ENCODE assay signal across 8 cellular contexts in the genomic region with DNA sequence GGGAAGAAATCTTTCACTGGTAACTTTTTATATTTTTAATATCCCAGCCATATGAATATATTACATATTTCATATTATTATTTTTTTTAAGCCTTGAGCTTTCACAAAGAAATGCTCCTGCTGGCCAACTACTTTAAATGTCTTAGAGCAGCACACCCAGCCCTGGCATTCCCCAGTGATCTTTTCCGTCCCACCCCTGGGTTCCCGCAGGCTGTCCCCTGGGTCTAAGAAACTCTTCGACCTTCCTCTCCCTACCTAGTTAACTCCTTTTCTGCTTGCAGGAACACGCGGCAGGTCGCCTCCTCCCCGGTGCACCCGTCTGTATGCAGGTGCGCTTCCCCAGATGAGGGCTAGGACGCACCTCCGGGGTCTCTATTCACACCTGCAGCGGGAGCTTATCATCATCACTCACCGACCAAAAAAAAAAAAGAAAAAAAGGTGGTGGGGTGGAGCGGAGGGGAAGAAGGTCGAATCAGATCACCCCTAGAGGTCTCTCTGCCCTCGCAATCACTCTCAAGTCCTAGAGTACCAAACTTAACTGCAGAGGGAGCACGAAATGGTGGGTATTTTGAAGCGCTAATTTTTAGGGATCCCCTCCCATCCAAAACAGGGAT.
DNase-seq lines count a peak whose midpoint lies in the region; ATAC-seq and TF ChIP-seq lines count a peak whose summit lies in the region.

No MANE protein-coding gene starts in this region.

- H3K4me3 ChIP-seq in fibroblast of pulmonary artery (replicated peaks; ENCODE audit: low read depth, low read length) (peak overlapping the region; percentile 79), neutrophil (ENCODE audit: low read depth in 1 of 2, low read length in 1 of 2) (peak overlapping the region; percentile 67 to 87)

- no peaks in the 10 kb centered on the region for H3K27me3 ChIP-seq in neutrophil

- H3K27ac ChIP-seq in C4-2B: peak overlapping the region; percentile 97
- H3K27ac ChIP-seq in neutrophil: peak overlapping the region; percentile 84

- peak; percentile 53 for TF ChIP-seq CTCF in C4-2B (conservative IDR thresholded peaks at IDR 0.05)
- TF ChIP-seq CTCF in fibroblast of pulmonary artery (IDR thresholded peaks at IDR 0.05; ENCODE audit: low read length, missing control alignments): no peak
- TF ChIP-seq CTCF in neutrophil (IDR thresholded peaks at IDR 0.05): no peak

- H3K36me3 ChIP-seq in neutrophil: peaks cover 9% of the 10 kb centered on the region

- ATAC-seq in GM18858 (IDR thresholded peaks at IDR 0.05; ENCODE audit: unreplicated experiment) (peak; percentile 38), HG03039 (IDR thresholded peaks at IDR 0.05; ENCODE audit: unreplicated experiment) (peak; percentile 24)

- DNase-seq in NCI-H345 (lab: John Stamatoyannopoulos, UW): peak; percentile 48
- peak; percentile 15 to 22 for DNase-seq in activated CD8-positive, alpha-beta memory T cell treated with anti-CD3 and anti-CD28 coated beads for 1 hour (ENCODE audit: extremely low read depth in 1 of 2, low read depth in 1 of 2)
- DNase-seq in fibroblast of pulmonary artery (ENCODE audit: low read depth): no peak
- DNase-seq in dedifferentiated amniotic fluid mesenchymal stem cell (ENCODE audit: extremely low spot score): no peak

- peaks cover 12 to 16% of the 10 kb centered on the region in 2 experiments for H3K4me1 ChIP-seq in neutrophil (ENCODE audit: control insufficient read depth in 1 of 2, insufficient read depth in 1 of 2, low read depth in 1 of 2, low read length in 1 of 2)

- no peaks in the 10 kb centered on the region for H3K9me3 ChIP-seq in neutrophil

Comparison
In these comparisons a context has a peak if more than half of its experiments do, and no peak if none do; other contexts are left out.
1. DNase-seq: peak in NCI-H345 (single experiment) and activated CD8-positive, alpha-beta memory T cell treated with anti-CD3 and anti-CD28 coated beads for 1 hour (2 of 2); none in fibroblast of pulmonary artery (single experiment) and dedifferentiated amniotic fluid mesenchymal stem cell (single experiment).